9 cellular contexts compared by ENCODE assay signal in genomic region chr6:112282217-112282616, GRCh38. TPM values are rescaled to one million over a fixed set of nuclear protein-coding genes. Genes with fewer than 3 reads are reported as not detected.
DNase-seq lines count a peak whose midpoint lies in the region; ATAC-seq and TF ChIP-seq lines count a peak whose summit lies in the region.
"Had no signal": no experiment of that assay in that cellular context is flagged by ENCODE, and none has a peak within 500 bp of the region (broad histone marks: within the 10 kb centered on the region; RNA-seq: fewer than 3 reads in every experiment).

No MANE protein-coding gene starts in this region.

- peak; percentile 80 for DNase-seq in amniotic epithelial cell (ENCODE audit: low read depth)
- DNase-seq in hepatocyte (ENCODE audit: low spot score) = peak; percentile 58
- peak; percentile 54 for DNase-seq in smooth muscle cell of the brain vasculature (ENCODE audit: low read depth, low spot score)
- DNase-seq in DMS153 (lab: John Stamatoyannopoulos, UW) = no peak
- no peak for DNase-seq in stimulated activated naive CD4-positive, alpha-beta T cell (lab: John Stamatoyannopoulos, UW)
- no peak for DNase-seq in T-helper 2 cell treated with Interferon-gamma antibody and Interleukin-4, amounts not matched to agents 5 μg/mL and 100 μg/mL, for 36 hours (ENCODE audit: low spot score)
- DNase-seq: activated gamma-delta T cell had no signal

- peaks cover 12% of the 10 kb centered on the region for H3K4me1 Mint-ChIP-seq in T-helper 2 cell treated with Interferon-gamma antibody and Interleukin-4, amounts not matched to agents 5 μg/mL and 100 μg/mL, for 36 hours (ENCODE audit: low read depth)

- CTCF ChIA-PET in HEK293 (lab: Yijun Ruan, JAX) = interaction anchor here (0.6 to 5.4 kb wide), 17 partner anchors 7 to 178 kb away, joined by 3 to 46 read pairs (median 5); no protein-coding TSS in a partner anchor

- no peak overlapping the region for H3K27ac Mint-ChIP-seq in T-helper 2 cell treated with Interferon-gamma antibody and Interleukin-4, amounts not matched to agents 5 μg/mL and 100 μg/mL, for 36 hours

- H3K4me3 ChIP-seq in HEK293 (ENCODE audit: low read depth, low read length) (no peak overlapping the region), hepatocyte (no peak overlapping the region)

- ATAC-seq in GM19395 (IDR thresholded peaks at IDR 0.05; ENCODE audit: unreplicated experiment) = no peak

- H3K4me3 Mint-ChIP-seq in T-helper 2 cell treated with Interferon-gamma antibody and Interleukin-4, amounts not matched to agents 5 μg/mL and 100 μg/mL, for 36 hours = no peak overlapping the region

- H3K4me1 ChIP-seq in HEK293 (ENCODE audit: control insufficient read depth, insufficient read depth, low read length) = peaks cover 9% of the 10 kb centered on the region
- peaks cover 6% of the 10 kb centered on the region for H3K4me1 ChIP-seq in hepatocyte (ENCODE audit: insufficient read depth)

- no peaks in the 10 kb centered on the region for H3K9me2 ChIP-seq in hepatocyte (replicated peaks; ENCODE audit: insufficient read depth)

- no peaks in the 10 kb centered on the region for H3K9me3 ChIP-seq in HEK293 (ENCODE audit: control insufficient read depth, insufficient read depth, low read depth, low read length)
- no peaks in the 10 kb centered on the region for H3K9me3 ChIP-seq in hepatocyte (ENCODE audit: low read depth)

- H2AFZ ChIP-seq in hepatocyte = no peak overlapping the region

- H3K9me3 Mint-ChIP-seq in T-helper 2 cell treated with Interferon-gamma antibody and Interleukin-4, amounts not matched to agents 5 μg/mL and 100 μg/mL, for 36 hours = no peaks in the 10 kb centered on the region

- H3K36me3 Mint-ChIP-seq in T-helper 2 cell treated with Interferon-gamma antibody and Interleukin-4, amounts not matched to agents 5 μg/mL and 100 μg/mL, for 36 hours (ENCODE audit: low read depth) = no peaks in the 10 kb centered on the region

- H3K27me3 ChIP-seq in hepatocyte = no peaks in the 10 kb centered on the region

- H3K27ac ChIP-seq in HEK293 (ENCODE audit: extremely low read depth, low read depth, low read length) (no peak overlapping the region), hepatocyte (peak overlapping the region; percentile 1)

- 22% methylated on average over 4 of the region's 4 CpGs for WGBS in hepatocyte (ENCODE audit: low lambda C conversion rate, missing lambda C conversion rate)

- TF ChIP-seq CTCF in HEK293 (tag by site-specific recombination; IDR thresholded peaks at IDR 0.05) (peak; percentile 68; the same call in 1 of the 2 replicates), hepatocyte (IDR thresholded peaks at IDR 0.05; ENCODE audit: poor library complexity) (peak; percentile 31)

- H3K79me2 ChIP-seq in hepatocyte = no peaks in the 10 kb centered on the region

- H3K36me3 ChIP-seq in HEK293 (ENCODE audit: control insufficient read depth in 2 of 2, insufficient read depth in 1 of 2, low read length in 2 of 2) (no peaks in the 10 kb centered on the region), hepatocyte (replicated peaks; ENCODE audit: insufficient read depth, low read depth) (no peaks in the 10 kb centered on the region)

- no peak overlapping the region for H3K4me2 ChIP-seq in hepatocyte

- POLR2A ChIA-PET in HEK293 (lab: Yijun Ruan, JAX) = interaction anchor here (0.7 kb wide), 1 partner anchor 1354 kb away, joined by 3 read pairs; no protein-coding TSS in a partner anchor

- H4K20me1 ChIP-seq in hepatocyte (ENCODE audit: insufficient read depth, poor library complexity, severe bottlenecking) = no peaks in the 10 kb centered on the region

- peaks cover 78% of the 10 kb centered on the region for H3K27me3 Mint-ChIP-seq in T-helper 2 cell treated with Interferon-gamma antibody and Interleukin-4, amounts not matched to agents 5 μg/mL and 100 μg/mL, for 36 hours (ENCODE audit: low read depth)

TF ChIP-seq in HEK293, 187 proteins besides CTCF, POLR2A, EP300 and RAD21:
- TF ChIP-seq ZNF768 (tag by site-specific recombination; IDR thresholded peaks at IDR 0.05) (no peak), PATZ1 (tag by site-specific recombination; IDR thresholded peaks at IDR 0.05) (no peak), ZBTB17 (tag by site-specific recombination; IDR thresholded peaks at IDR 0.05) (peak; percentile 48), IKZF3 (tag by site-specific recombination; IDR thresholded peaks at IDR 0.05) (peak; percentile 54; the same call in 1 of the 2 replicates), ZBTB48 (tag by site-specific recombination; IDR thresholded peaks at IDR 0.05) (peak; percentile 68), MZF1 (tag by site-specific recombination; IDR thresholded peaks at IDR 0.05; ENCODE audit: borderline replicate concordance) (0 out of 2 replicates have a peak, but pooled peaks have one; percentile 50), ZNF626 (tag by site-specific recombination; IDR thresholded peaks at IDR 0.05) (no peak), FEZF1 (tag by site-specific recombination; IDR thresholded peaks at IDR 0.05) (peak; percentile 54), KLF10 (tag by site-specific recombination; IDR thresholded peaks at IDR 0.05) (peak; percentile 32; the same call in 1 of the 2 replicates), ZNF654 (tag by site-specific recombination; IDR thresholded peaks at IDR 0.05; ENCODE audit: low read depth) (peak; percentile 44), OSR2 (tag by site-specific recombination; IDR thresholded peaks at IDR 0.05) (0 out of 2 replicates have a peak, but pooled peaks have one; percentile 20), ZNF341 (tag by site-specific recombination; IDR thresholded peaks at IDR 0.05; ENCODE audit: low read depth) (peak; percentile 15; the same call in 1 of the 2 replicates), TRIM28 (IDR thresholded peaks at IDR 0.05; ENCODE audit: borderline replicate concordance, low read length) (peak; percentile 96), ZNF639 (tag by site-specific recombination; IDR thresholded peaks at IDR 0.05) (no peak), ZNF600 (tag by site-specific recombination; IDR thresholded peaks at IDR 0.05) (peak; percentile 98)

RNA-seq across cellular contexts. Expression of gene LAMA4, which starts 27.9 kb away (rescaled TPM):
- total RNA-seq in hepatocyte = 18.9 and 19.1 TPM in 2 replicates
- 8.4 and 14.1 TPM in 2 replicates for polyA plus RNA-seq in hepatocyte

Comparison
In these comparisons a context has a peak if more than half of its experiments do, and no peak if none do; other contexts are left out.
1. DNase-seq: peak in amniotic epithelial cell (single experiment), hepatocyte (single experiment) and smooth muscle cell of the brain vasculature (single experiment); none in DMS153 (single experiment), stimulated activated naive CD4-positive, alpha-beta T cell (0 of 6) and T-helper 2 cell treated with Interferon-gamma antibody and Interleukin-4, amounts not matched to agents 5 μg/mL and 100 μg/mL, for 36 hours (single experiment).